Comparison of ENCODE assay signal across 18 cellular contexts in the genomic region with DNA sequence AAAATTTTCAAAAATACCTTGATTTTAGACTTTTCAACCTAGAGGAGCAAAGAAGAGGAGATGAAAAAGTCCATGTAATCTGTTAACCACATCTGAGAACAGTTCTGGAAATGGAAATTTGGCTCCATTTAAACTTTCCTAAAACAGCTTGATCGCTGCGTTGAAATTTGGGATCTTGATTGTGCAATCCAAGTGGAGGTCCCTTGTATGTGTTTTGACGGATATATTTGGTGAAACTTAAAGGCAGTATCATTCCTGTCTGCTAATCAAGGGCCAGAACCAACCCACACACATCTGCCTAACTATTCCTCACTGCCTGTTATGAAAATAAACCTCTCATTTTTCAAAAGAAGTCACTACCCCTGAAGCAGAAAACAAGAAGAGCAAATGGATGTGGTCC. TPM values are rescaled to one million over a fixed set of nuclear protein-coding genes. Genes with fewer than 3 reads are reported as not detected.
A peak's percentile ranks its signal among the peaks of the same experiment; 100 is the strongest.
DNase-seq lines count a peak whose midpoint lies in the region; ATAC-seq and TF ChIP-seq lines count a peak whose summit lies in the region.
"Had no signal": no experiment of that assay in that cellular context is flagged by ENCODE, and none has a peak within 500 bp of the region (broad histone marks: within the 10 kb centered on the region; RNA-seq: fewer than 3 reads in every experiment).

No MANE protein-coding gene starts in this region.

- no peak overlapping the region for H2AFZ ChIP-seq in neural progenitor cell (replicated peaks)

- TF ChIP-seq POLR2A in uterus (IDR thresholded peaks at IDR 0.05): no peak

- H3K4me1 Mint-ChIP-seq in endodermal cell: peaks cover 46% of the 10 kb centered on the region
- peaks cover 60% of the 10 kb centered on the region for H3K4me1 Mint-ChIP-seq in neural progenitor cell
- no peaks in the 10 kb centered on the region for H3K4me1 Mint-ChIP-seq in activated CD4-positive, alpha-beta T cell treated with anti-CD3 and anti-CD28 coated beads for 36 hours
- H3K4me1 Mint-ChIP-seq: CD8-positive, alpha-beta memory T cell had no signal

- no peak for ATAC-seq in Right ventricle myocardium inferior
- no peak for ATAC-seq in GM21529 (IDR thresholded peaks at IDR 0.05; ENCODE audit: unreplicated experiment)
- no peak for ATAC-seq in activated CD4-positive, alpha-beta T cell treated with anti-CD3 and anti-CD28 coated beads for 36 hours

- no peaks in the 10 kb centered on the region for H3K36me3 ChIP-seq in left ventricle myocardium inferior
- H3K36me3 ChIP-seq in endodermal cell (ENCODE audit: control insufficient read depth, insufficient read depth, low read length): no peaks in the 10 kb centered on the region
- H3K36me3 ChIP-seq in neural progenitor cell: no peaks in the 10 kb centered on the region
- H3K36me3 ChIP-seq in uterus: no peaks in the 10 kb centered on the region

- H3K4me2 ChIP-seq in neural progenitor cell: no peak overlapping the region

- H3K9ac ChIP-seq in endodermal cell (ENCODE audit: extremely low read depth, low read length, poor library complexity, severe bottlenecking) (peak overlapping the region; percentile 24), neural progenitor cell (no peak overlapping the region)

- POLR2A ChIA-PET in activated CD4-positive, alpha-beta T cell treated with anti-CD3 and anti-CD28 coated beads for 36 hours (lab: Charles Lee): interaction anchor here (0.6 kb wide), 1 partner anchor 517 kb away, joined by 5 read pairs; no protein-coding TSS in a partner anchor

- DNase-seq in left ventricle myocardium inferior (no peak), Right ventricle myocardium inferior (ENCODE audit: missing footprints) (no peak), endodermal cell (no peak), neural progenitor cell (ENCODE audit: low spot score) (no peak), uterus (peak in 1 of 2 donors; percentile 24), NCI-H2029 (lab: John Stamatoyannopoulos, UW) (no peak)
- DNase-seq in activated CD4-positive, alpha-beta T cell treated with anti-CD3 and anti-CD28 coated beads for 36 hours: no peak
- DNase-seq: CD8-positive, alpha-beta memory T cell; effector CD8-positive, alpha-beta T cell; GDM1; glutamatergic neuron; Kasumi-1; NCI-H1694 treated with DMSO at 0.1 percent for 48 hours; NCI-H69; right cardiac atrium; stimulated activated naive CD4-positive, alpha-beta T cell treated with Interleukin-2 at 50 U/mL for 16 hours; T1000 had no signal

- H3K4me1 ChIP-seq in left ventricle myocardium inferior: peaks cover 58% of the 10 kb centered on the region
- H3K4me1 ChIP-seq in endodermal cell (ENCODE audit: control insufficient read depth, insufficient read depth, low read length): peaks cover 14% of the 10 kb centered on the region
- H3K4me1 ChIP-seq in neural progenitor cell: peaks cover 51% of the 10 kb centered on the region
- peaks cover 5 to 12% of the 10 kb centered on the region in 2 donors for H3K4me1 ChIP-seq in uterus

- H3K4me3 ChIP-seq in left ventricle myocardium inferior (no peak overlapping the region), endodermal cell (ENCODE audit: low read length) (no peak overlapping the region), neural progenitor cell (no peak overlapping the region), uterus (no peak overlapping the region)

- 100% methylated on average over 3 of the region's 3 CpGs; no CpG with 5 or more reads in 1 of the 2 experiments for WGBS in endodermal cell (ENCODE audit: insufficient coverage in 1 of 2, insufficient read length in 1 of 2), 2 experiments

- H3K27me3 ChIP-seq in left ventricle myocardium inferior (ENCODE audit: low read depth) (no peaks in the 10 kb centered on the region), endodermal cell (ENCODE audit: control insufficient read depth, insufficient read depth, low read length, poor library complexity, severe bottlenecking) (no peaks in the 10 kb centered on the region), neural progenitor cell (no peaks in the 10 kb centered on the region), uterus (no peaks in the 10 kb centered on the region)

- no peak for TF ChIP-seq CTCF in left ventricle myocardium inferior (IDR thresholded peaks at IDR 0.05; ENCODE audit: borderline replicate concordance)
- TF ChIP-seq CTCF in endodermal cell (conservative IDR thresholded peaks at IDR 0.05): no peak
- TF ChIP-seq CTCF in neural progenitor cell (IDR thresholded peaks at IDR 0.05): no peak
- TF ChIP-seq CTCF in uterus (IDR thresholded peaks at IDR 0.05): no peak

- intact Hi-C loops in left ventricle myocardium inferior (cut with micrococcal nuclease) (no loop called here), Right ventricle myocardium inferior (cut with DNase I) (loop anchor here (5.0 kb wide), 1 partner anchor 41 kb away; no protein-coding TSS in a partner anchor), uterus (cut with DNase I; ENCODE audit: low total_unique reads) (no loop called here)
- intact Hi-C loops in activated CD4-positive, alpha-beta T cell treated with anti-CD3 and anti-CD28 coated beads for 36 hours (cut with DNase I, micrococcal nuclease): no loop called here

- no peak overlapping the region for H3K4me3 Mint-ChIP-seq in endodermal cell
- no peak overlapping the region for H3K4me3 Mint-ChIP-seq in neural progenitor cell
- no peak overlapping the region for H3K4me3 Mint-ChIP-seq in activated CD4-positive, alpha-beta T cell treated with anti-CD3 and anti-CD28 coated beads for 36 hours
- H3K4me3 Mint-ChIP-seq: CD8-positive, alpha-beta memory T cell had no signal

- CTCF ChIA-PET in activated CD4-positive, alpha-beta T cell treated with anti-CD3 and anti-CD28 coated beads for 36 hours (lab: Charles Lee): interaction anchor here (0.8 kb wide), 2 partner anchors 20 to 55 kb away, joined by 3 read pairs; no protein-coding TSS in a partner anchor

- H3K9me3 ChIP-seq in left ventricle myocardium inferior (replicated peaks): no peaks in the 10 kb centered on the region
- no peaks in the 10 kb centered on the region for H3K9me3 ChIP-seq in endodermal cell (ENCODE audit: control insufficient read depth, low read length)
- H3K9me3 ChIP-seq in neural progenitor cell (ENCODE audit: low read depth): no peaks in the 10 kb centered on the region
- no peaks in the 10 kb centered on the region for H3K9me3 ChIP-seq in uterus

- peaks cover 17% of the 10 kb centered on the region for H3K36me3 Mint-ChIP-seq in endodermal cell (ENCODE audit: low read depth)
- H3K36me3 Mint-ChIP-seq in neural progenitor cell: peaks cover 7% of the 10 kb centered on the region
- no peaks in the 10 kb centered on the region for H3K36me3 Mint-ChIP-seq in activated CD4-positive, alpha-beta T cell treated with anti-CD3 and anti-CD28 coated beads for 36 hours (ENCODE audit: low read depth)

- H3K9me3 Mint-ChIP-seq in endodermal cell (no peaks in the 10 kb centered on the region), neural progenitor cell (no peaks in the 10 kb centered on the region)
- no peaks in the 10 kb centered on the region for H3K9me3 Mint-ChIP-seq in activated CD4-positive, alpha-beta T cell treated with anti-CD3 and anti-CD28 coated beads for 36 hours (ENCODE audit: low read depth)
- H3K9me3 Mint-ChIP-seq: CD8-positive, alpha-beta memory T cell had no signal

- H3K79me2 ChIP-seq in neural progenitor cell (ENCODE audit: low read depth): peaks cover 6% of the 10 kb centered on the region

- H3K27ac ChIP-seq in left ventricle myocardium inferior (replicated peaks) (peak overlapping the region; percentile 31), endodermal cell (ENCODE audit: low read depth, low read length) (no peak overlapping the region), neural progenitor cell (peak overlapping the region; percentile 15), uterus (peak overlapping the region; percentile 14 to 51)

- H3F3A ChIP-seq in neural progenitor cell (ENCODE audit: low read depth): peaks cover 21% of the 10 kb centered on the region

- H3K27ac Mint-ChIP-seq in endodermal cell (peak overlapping the region; percentile 89), neural progenitor cell (peak overlapping the region; percentile 81)
- H3K27ac Mint-ChIP-seq in activated CD4-positive, alpha-beta T cell treated with anti-CD3 and anti-CD28 coated beads for 36 hours: no peak overlapping the region

- H3K27me3 Mint-ChIP-seq in endodermal cell (ENCODE audit: insufficient read depth) (no peaks in the 10 kb centered on the region), neural progenitor cell (ENCODE audit: insufficient read depth, low read depth) (peaks cover 2% of the 10 kb centered on the region)
- peaks cover 2% of the 10 kb centered on the region for H3K27me3 Mint-ChIP-seq in activated CD4-positive, alpha-beta T cell treated with anti-CD3 and anti-CD28 coated beads for 36 hours

- no peaks in the 10 kb centered on the region for H4K20me1 ChIP-seq in neural progenitor cell (ENCODE audit: low read depth)

RNA-seq across cellular contexts. Expression of a gene that starts 46.6 kb away (rescaled TPM):
- 54.9 TPM for total RNA-seq in left ventricle myocardium inferior
- total RNA-seq in Right ventricle myocardium inferior: 89.5 TPM
- total RNA-seq in endodermal cell: 10 to 100 TPM; 40.3 to 89.9 TPM
- polyA plus RNA-seq in endodermal cell (2013, experiment 1 of 2): 52.1 TPM
- polyA plus RNA-seq in endodermal cell (2013, experiment 2 of 2): 53.7 TPM
- 18.5 and 29.1 TPM in 2 replicates for total RNA-seq in neural progenitor cell (ENCODE audit: low replicate concordance)
- 10 to 100 TPM; 20.6 to 99.3 (median 73.1) TPM for total RNA-seq in uterus
- total RNA-seq in activated CD4-positive, alpha-beta T cell treated with anti-CD3 and anti-CD28 coated beads for 36 hours: 10 to 100 TPM; 14.7 to 25.8 TPM
